ENCODE assay signal across 1 cellular context in the genomic region with DNA sequence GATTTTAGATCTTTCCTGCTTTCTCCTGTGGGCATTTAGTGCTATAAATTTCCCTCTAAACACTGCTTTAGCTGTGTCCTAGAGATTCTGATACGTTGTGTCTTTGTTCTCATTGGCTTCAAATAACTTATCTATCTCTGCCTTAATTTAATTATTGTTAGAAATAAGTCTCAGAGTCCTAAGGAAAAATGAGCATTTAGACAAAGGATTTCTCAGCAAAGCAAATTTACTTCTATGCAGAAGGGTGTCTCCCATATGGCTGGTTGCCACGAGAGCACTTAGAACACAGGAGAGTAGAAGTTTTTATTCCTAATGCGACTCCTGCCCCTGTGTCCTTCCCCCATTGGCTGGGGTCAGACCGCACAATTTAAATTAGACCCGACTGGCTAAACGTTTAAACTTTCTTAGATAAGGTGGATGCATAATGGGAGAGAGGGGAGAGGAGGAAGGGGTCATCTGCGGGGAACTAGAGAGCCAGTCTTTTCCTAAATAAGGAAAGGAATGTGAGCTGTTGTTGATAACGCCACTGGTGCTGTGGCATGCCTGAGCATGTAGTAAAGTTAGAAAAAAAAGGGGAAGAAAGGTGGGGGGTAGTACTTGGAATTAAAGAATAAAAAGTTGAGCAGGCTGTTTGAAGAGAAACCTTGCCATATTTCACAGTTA.
A peak's percentile ranks its signal among the peaks of the same experiment; 100 is the strongest.
TF ChIP-seq lines count a peak whose summit lies in the region.

No MANE protein-coding gene starts in this region.

TF ChIP-seq in H1, 55 proteins besides CTCF, POLR2A, EP300 and RAD21:
- TF ChIP-seq CHD2 (IDR thresholded peaks at IDR 0.05; ENCODE audit: low read length) (no peak), SP2 (IDR thresholded peaks at IDR 0.05; ENCODE audit: low read length) (no peak), SRF (IDR thresholded peaks at IDR 0.05; ENCODE audit: low read depth, low read length) (peak; percentile 96), RBBP5 (IDR thresholded peaks at IDR 0.05; ENCODE audit: borderline replicate concordance, low read depth, low read length) (no peak), TAF1 (IDR thresholded peaks at IDR 0.05; ENCODE audit: low read depth, low read length) (no peak), TEAD4 (IDR thresholded peaks at IDR 0.05; ENCODE audit: low read depth, low read length) (0 out of 2 replicates have a peak, but pooled peaks have one; percentile 41)
